19 cellular contexts compared by ENCODE assay signal in genomic region chr14:55832122-55832911, GRCh38.
DNase-seq lines count a peak whose midpoint lies in the region; ATAC-seq and TF ChIP-seq lines count a peak whose summit lies in the region.
"Had no signal": no experiment of that assay in that cellular context is flagged by ENCODE, and none has a peak within 500 bp of the region (broad histone marks: within the 10 kb centered on the region; RNA-seq: fewer than 3 reads in every experiment).

No MANE protein-coding gene starts in this region.

- H3K4me3 Mint-ChIP-seq in activated naive CD8-positive, alpha-beta T cell treated with anti-CD3 and anti-CD28 coated beads, Interleukin-2, amount 50 U/mL, for 24 hours, result no peak overlapping the region
- H3K4me3 Mint-ChIP-seq: activated CD4-positive, alpha-beta T cell treated with anti-CD3 and anti-CD28 coated beads, Interleukin-2, amount 10 ng/mL, durations not matched to agents 24 days and 14 days; activated T-cell treated with anti-CD3 and anti-CD28 coated beads, Interleukin-2, amount 50 U/mL, for 4 hours; H9; stimulated activated naive CD8-positive, alpha-beta T cell treated with anti-CD3 and anti-CD28 coated beads, Interleukin-15, Interleukin-2, amounts not matched to agents 100 ng/mL and 50 ng/mL, for 24 hours; T-helper 2 cell treated with Interferon-gamma antibody and Interleukin-4, amounts not matched to agents 5 μg/mL and 100 μg/mL, for 36 hours had no signal

- H3K36me3 Mint-ChIP-seq in activated naive CD8-positive, alpha-beta T cell treated with anti-CD3 and anti-CD28 coated beads, Interleukin-2, amount 50 U/mL, for 24 hours (ENCODE audit: low read depth), result no peaks in the 10 kb centered on the region

- CTCF ChIA-PET in HCT116 (lab: Charles Lee), result interaction anchor here (1.0 kb wide), 1 partner anchor 10 kb away, joined by 3 read pairs; no protein-coding TSS in a partner anchor

- H4K20me1 ChIP-seq in HCT116 (ENCODE audit: insufficient read depth), result no peaks in the 10 kb centered on the region

- no peak for TF ChIP-seq POLR2A in HCT116 (IDR thresholded peaks at IDR 0.05; ENCODE audit: borderline replicate concordance, extremely low read depth, insufficient read depth, insufficient read length)

- no TSS peak for BruUV-seq in HCT116 (replicated peaks; lab: Mats Ljungman, UMichigan)

- no peaks in the 10 kb centered on the region for H3K36me3 ChIP-seq in HCT116 (ENCODE audit: control insufficient read depth in 1 of 2, insufficient read depth in 2 of 2, low read length in 2 of 2)

- no peak for TF ChIP-seq RAD21 in HCT116 (IDR thresholded peaks at IDR 0.05; ENCODE audit: low read depth)

- no peaks in the 10 kb centered on the region for H3K9me3 ChIP-seq in HCT116 (ENCODE audit: control insufficient read depth in 1 of 2, insufficient read depth in 1 of 2, low read depth in 1 of 2, low read length in 2 of 2)

- H3K9me2 ChIP-seq in HCT116 (ENCODE audit: insufficient read depth), result no peaks in the 10 kb centered on the region

- intact Hi-C loops in HCT116 (cut with micrococcal nuclease), result no loop called here

- no peaks in the 10 kb centered on the region for H3K4me1 Mint-ChIP-seq in activated naive CD8-positive, alpha-beta T cell treated with anti-CD3 and anti-CD28 coated beads, Interleukin-2, amount 50 U/mL, for 24 hours
- H3K4me1 Mint-ChIP-seq: activated CD4-positive, alpha-beta T cell treated with anti-CD3 and anti-CD28 coated beads, Interleukin-2, amount 10 ng/mL, durations not matched to agents 24 days and 14 days; H9 had no signal

- H3K4me2 ChIP-seq in HCT116 (ENCODE audit: low read length), result peak overlapping the region; percentile 45

- no peaks in the 10 kb centered on the region for H3K79me2 ChIP-seq in HCT116 (ENCODE audit: insufficient read depth, low read length)

- no peaks in the 10 kb centered on the region for H3K9me3 Mint-ChIP-seq in activated naive CD8-positive, alpha-beta T cell treated with anti-CD3 and anti-CD28 coated beads, Interleukin-2, amount 50 U/mL, for 24 hours
- H3K9me3 Mint-ChIP-seq: activated T-cell treated with anti-CD3 and anti-CD28 coated beads, Interleukin-2, amount 50 U/mL, for 4 hours; stimulated activated naive CD8-positive, alpha-beta T cell treated with anti-CD3 and anti-CD28 coated beads, Interleukin-15, Interleukin-2, amounts not matched to agents 100 ng/mL and 50 ng/mL, for 24 hours; T-helper 2 cell treated with Interferon-gamma antibody and Interleukin-4, amounts not matched to agents 5 μg/mL and 100 μg/mL, for 36 hours had no signal

- no peak overlapping the region for H3K27ac Mint-ChIP-seq in activated naive CD8-positive, alpha-beta T cell treated with anti-CD3 and anti-CD28 coated beads, Interleukin-2, amount 50 U/mL, for 24 hours
- H3K27ac Mint-ChIP-seq: activated CD4-positive, alpha-beta T cell treated with anti-CD3 and anti-CD28 coated beads, Interleukin-2, amount 10 ng/mL, durations not matched to agents 24 days and 14 days; H9; stimulated activated naive CD8-positive, alpha-beta T cell treated with anti-CD3 and anti-CD28 coated beads, Interleukin-15, Interleukin-2, amounts not matched to agents 100 ng/mL and 50 ng/mL, for 24 hours; T-helper 2 cell treated with Interferon-gamma antibody and Interleukin-4, amounts not matched to agents 5 μg/mL and 100 μg/mL, for 36 hours had no signal

- no peak overlapping the region for H2AFZ ChIP-seq in HCT116 (ENCODE audit: low read depth, low read length, poor library complexity, severe bottlenecking)

- H3K9ac ChIP-seq in HCT116 (ENCODE audit: low read length), result no peak overlapping the region

- peaks cover 0 to 14% of the 10 kb centered on the region in 2 experiments; a peak in 2 of 4 replicates for H3K4me1 ChIP-seq in HCT116 (ENCODE audit: control insufficient read depth in 1 of 2, insufficient read depth in 2 of 2, low read length in 2 of 2)

- H3K27me3 Mint-ChIP-seq in activated naive CD8-positive, alpha-beta T cell treated with anti-CD3 and anti-CD28 coated beads, Interleukin-2, amount 50 U/mL, for 24 hours, result peaks cover 4% of the 10 kb centered on the region

- H3K27me3 ChIP-seq in HCT116 (ENCODE audit: insufficient read depth, low read length), result no peaks in the 10 kb centered on the region

- ATAC-seq in HCT116, result peak; percentile 32; the same call in 1 of the 2 replicates
- no peak for ATAC-seq in activated naive CD8-positive, alpha-beta T cell treated with anti-CD3 and anti-CD28 coated beads, Interleukin-2, amount 50 U/mL, for 24 hours
- ATAC-seq in GM18907 (IDR thresholded peaks at IDR 0.05; ENCODE audit: unreplicated experiment), result no peak
- ATAC-seq: activated T-cell treated with anti-CD3 and anti-CD28 coated beads, Interleukin-2, amount 50 U/mL, for 4 hours had no signal

- POLR2A ChIA-PET in HCT116 (lab: Charles Lee), result no interaction called here

- DNase-seq in HCT116 (ENCODE audit: low read depth, low spot score) (no peak), kidney glomerular epithelial cell (lab: John Stamatoyannopoulos, UW) (peak; percentile 90), NCI-H2227 treated with DMSO at 0.1 percent for 48 hours (lab: John Stamatoyannopoulos, UW) (no peak)
- DNase-seq in activated naive CD8-positive, alpha-beta T cell treated with anti-CD3 and anti-CD28 coated beads, Interleukin-2, amount 50 U/mL, for 24 hours, result no peak
- no peak for DNase-seq in stimulated activated CD4-positive, alpha-beta T cell treated with anti-CD3 and anti-CD28 coated beads, Interleukin-15, amount 100 ng/mL, for 24 hours
- DNase-seq: activated CD4-positive, alpha-beta T cell treated with anti-CD3 and anti-CD28 coated beads, Interleukin-2, amount 10 ng/mL, durations not matched to agents 24 days and 14 days; activated T-cell treated with anti-CD3 and anti-CD28 coated beads, Interleukin-2, amount 50 U/mL, for 4 hours; amygdala; COR-L47; dermis blood vessel endothelial cell; H9; NCI-H187 treated with DMSO at 0.1 percent for 48 hours; nucleus accumbens had no signal

- RAD21 ChIA-PET in HCT116 (lab: Charles Lee; ENCODE audit: low non-redundant PET in 1 of 2, low total read pairs in 2 of 2, uncharacterized antibody in 2 of 2, unreplicated experiment in 2 of 2), result no interaction called here

- H3K4me3 ChIP-seq in HCT116 (replicated peaks in 1 of 2; ENCODE audit: low read depth in 1 of 2, low read length in 2 of 2), result 0 out of 4 replicates have a peak overlapping the region, but pooled peaks of 1 of the 2 experiments have one; percentile 3
- H3K4me3 ChIP-seq: skin epidermis had no signal

- TF ChIP-seq CTCF in 22Rv1 (IDR thresholded peaks at IDR 0.05), result no peak
- no peak for TF ChIP-seq CTCF in HCT116 (IDR thresholded peaks at IDR 0.05 in 2 of 3, conservative IDR thresholded peaks at IDR 0.05 in 1 of 3; ENCODE audit: borderline replicate concordance in 1 of 3, insufficient read depth in 1 of 3, low read depth in 2 of 3, low read length in 2 of 3)
- TF ChIP-seq CTCF in VCaP (conservative IDR thresholded peaks at IDR 0.05), result no peak

- H3K27ac ChIP-seq in 22Rv1 (peak overlapping the region; percentile 85), HCT116 (ENCODE audit: low read depth, low read length) (no peak overlapping the region), VCaP (peak overlapping the region; percentile 53)

TF ChIP-seq in HCT116, 20 proteins besides CTCF, POLR2A, EP300 and RAD21 (continues in another document):
- TF ChIP-seq YY1 (IDR thresholded peaks at IDR 0.05; ENCODE audit: extremely low read depth, insufficient replicate concordance, low read depth, low read length) (no peak), ZFX (IDR thresholded peaks at IDR 0.05) (no peak), ELF1 (IDR thresholded peaks at IDR 0.05; ENCODE audit: borderline replicate concordance, low read depth) (no peak), MAX (IDR thresholded peaks at IDR 0.05) (no peak), SIN3A (IDR thresholded peaks at IDR 0.05; ENCODE audit: low read depth) (no peak), POLR2AphosphoS5 (IDR thresholded peaks at IDR 0.05; ENCODE audit: low read depth, low read length) (no peak), EGR1 (IDR thresholded peaks at IDR 0.05; ENCODE audit: low read depth) (no peak), TCF7L2 (IDR thresholded peaks at IDR 0.05; ENCODE audit: borderline replicate concordance, extremely low read depth, insufficient read depth, insufficient read length) (no peak), EZH2phosphoT487 (IDR thresholded peaks at IDR 0.05; ENCODE audit: borderline replicate concordance) (no peak), FOSL1 (IDR thresholded peaks at IDR 0.05; ENCODE audit: low read depth) (no peak), ZNF274 (IDR thresholded peaks at IDR 0.05; ENCODE audit: low read depth, low read length) (no peak), CEBPB (IDR thresholded peaks at IDR 0.05; ENCODE audit: low read depth) (no peak), SRF (IDR thresholded peaks at IDR 0.05; ENCODE audit: low read depth) (no peak)
- TF ChIP-seq, protein P1, sequence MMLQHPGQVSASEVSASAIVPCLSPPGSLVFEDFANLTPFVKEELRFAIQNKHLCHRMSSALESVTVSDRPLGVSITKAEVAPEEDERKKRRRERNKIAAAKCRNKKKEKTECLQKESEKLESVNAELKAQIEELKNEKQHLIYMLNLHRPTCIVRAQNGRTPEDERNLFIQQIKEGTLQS (IDR thresholded peaks at IDR 0.05), result no peak
- TF ChIP-seq, protein P2, sequence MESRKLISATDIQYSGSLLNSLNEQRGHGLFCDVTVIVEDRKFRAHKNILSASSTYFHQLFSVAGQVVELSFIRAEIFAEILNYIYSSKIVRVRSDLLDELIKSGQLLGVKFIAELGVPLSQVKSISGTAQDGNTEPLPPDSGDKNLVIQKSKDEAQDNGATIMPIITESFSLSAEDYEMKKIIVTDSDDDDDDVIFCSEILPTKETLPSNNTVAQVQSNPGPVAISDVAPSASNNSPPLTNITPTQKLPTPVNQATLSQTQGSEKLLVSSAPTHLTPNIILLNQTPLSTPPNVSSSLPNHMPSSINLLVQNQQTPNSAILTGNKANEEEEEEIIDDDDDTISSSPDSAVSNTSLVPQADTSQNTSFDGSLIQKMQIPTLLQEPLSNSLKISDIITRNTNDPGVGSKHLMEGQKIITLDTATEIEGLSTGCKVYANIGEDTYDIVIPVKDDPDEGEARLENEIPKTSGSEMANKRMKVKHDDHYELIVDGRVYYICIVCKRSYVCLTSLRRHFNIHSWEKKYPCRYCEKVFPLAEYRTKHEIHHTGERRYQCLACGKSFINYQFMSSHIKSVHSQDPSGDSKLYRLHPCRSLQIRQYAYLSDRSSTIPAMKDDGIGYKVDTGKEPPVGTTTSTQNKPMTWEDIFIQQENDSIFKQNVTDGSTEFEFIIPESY (IDR thresholded peaks at IDR 0.05; ENCODE audit: extremely low read depth, insufficient replicate concordance, low read length), result no peak
